In the genomic region with DNA sequence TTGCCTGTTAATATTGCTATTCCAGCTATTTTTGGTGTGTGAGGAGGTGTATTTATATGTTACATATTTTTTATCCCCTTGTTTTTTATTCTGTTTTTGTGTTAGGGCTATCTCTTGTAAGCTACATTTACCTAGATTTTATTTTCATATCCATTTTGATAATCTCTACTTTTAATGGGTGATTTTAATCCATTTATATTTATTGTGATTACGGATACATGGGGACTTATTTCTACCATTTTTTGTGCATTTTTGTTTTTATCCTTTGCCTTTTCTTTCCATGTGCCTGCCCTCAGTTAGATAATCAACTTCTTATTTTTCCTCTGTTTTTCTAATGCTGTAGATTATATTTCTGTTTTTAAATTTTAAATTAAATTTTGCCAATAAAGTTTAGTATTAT, we compare ENCODE assay signal across 28 cellular contexts.
"Had no signal": no experiment of that assay in that cellular context is flagged by ENCODE, and none has a peak within 500 bp of the region (broad histone marks: within the 10 kb centered on the region; RNA-seq: fewer than 3 reads in every experiment).

No MANE protein-coding gene starts in this region.

- H3K27me3 ChIP-seq: stomach, suprapubic skin, testis, thyroid gland, tibial artery, tibial nerve, transverse colon, upper lobe of left lung, upper lobe of right lung, uterus had no signal

- H3K36me3 Mint-ChIP-seq: stimulated activated effector memory CD8-positive, alpha-beta T cell treated with anti-CD3 and anti-CD28 coated beads, Interleukin-12 subunit alpha, Interleukin-12 subunit beta, amount 100 ng/mL, for 72 hours had no signal

- ATAC-seq: stimulated activated effector memory CD8-positive, alpha-beta T cell treated with anti-CD3 and anti-CD28 coated beads, Interleukin-12 subunit alpha, Interleukin-12 subunit beta, amount 100 ng/mL, for 72 hours; stimulated activated memory B cell treated with anti-CD40 and anti-IgM and Interleukin-4, amounts not matched to agents 10 μg/mL and 1 μg/mL and 100 μg/mL, for 72 hours; stimulated activated naive B cell treated with anti-CD40 and anti-IgM and Interleukin-4, amounts not matched to agents 10 μg/mL and 1 μg/mL and 100 μg/mL, for 72 hours; stimulated activated naive CD8-positive, alpha-beta T cell treated with anti-CD3 and anti-CD28 coated beads, Interleukin-15, amount 100 ng/mL, for 72 hours; stimulated activated naive CD8-positive, alpha-beta T cell treated with anti-CD3 and anti-CD28 coated beads, Interleukin-15, Interleukin-2, amounts not matched to agents 100 U/mL and 50 U/mL, for 24 hours; upper lobe of right lung had no signal

- H3K4me3 ChIP-seq: stomach, suprapubic skin, testis, thoracic aorta, thyroid gland, tibial artery, tibial nerve, transverse colon, upper lobe of left lung, upper lobe of right lung, uterus had no signal

- DNase-seq: stimulated activated CD4-positive, alpha-beta T cell treated with anti-CD3 and anti-CD28 coated beads, Interleukin-2, amount 100 ng/mL, for 48 hours; stimulated activated CD4-positive, alpha-beta T cell treated with anti-CD3 and anti-CD28 coated beads, Interleukin-4, amount 100 ng/mL, for 1 hour; stimulated activated CD4-positive, alpha-beta T cell treated with anti-CD3 and anti-CD28 coated beads, Interleukin-4, amount 100 ng/mL, for 24 hours; stimulated activated CD4-positive, alpha-beta T cell treated with anti-CD3 and anti-CD28 coated beads, Interleukin-4, amount 100 ng/mL, for 4 hours; stimulated activated CD8-positive, alpha-beta memory T cell treated with anti-CD3 and anti-CD28 coated beads, Interleukin-4, amount 100 ng/mL, for 48 hours; stimulated activated naive B cell treated with anti-CD40 and anti-IgM and Interleukin-4, amounts not matched to agents 10 μg/mL and 1 μg/mL and 100 μg/mL, for 72 hours; stimulated activated naive CD4-positive, alpha-beta T cell; stimulated activated naive CD4-positive, alpha-beta T cell treated with Interleukin-2 at 50 U/mL for 16 hours; stimulated activated naive CD8-positive, alpha-beta T cell treated with anti-CD3 and anti-CD28 coated beads, Interleukin-15, amount 100 ng/mL, for 72 hours; stimulated activated naive CD8-positive, alpha-beta T cell treated with anti-CD3 and anti-CD28 coated beads, Interleukin-15, Interleukin-2, amounts not matched to agents 100 U/mL and 50 U/mL, for 24 hours; stomach; substantia nigra; testis; thyroid gland; tibial artery; transverse colon; trophoblast cell; upper lobe of left lung; upper lobe of right lung; uterus had no signal

- H3K27me3 Mint-ChIP-seq: stimulated activated memory B cell treated with anti-CD40 and anti-IgM and Interleukin-4, amounts not matched to agents 10 μg/mL and 1 μg/mL and 100 μg/mL, for 72 hours; stimulated activated naive B cell treated with anti-CD40 and anti-IgM and Interleukin-4, amounts not matched to agents 10 μg/mL and 1 μg/mL and 100 μg/mL, for 72 hours; stimulated activated naive CD8-positive, alpha-beta T cell treated with anti-CD3 and anti-CD28 coated beads, Interleukin-15, amount 100 ng/mL, for 72 hours; stimulated activated naive CD8-positive, alpha-beta T cell treated with anti-CD3 and anti-CD28 coated beads, Interleukin-15, Interleukin-2, amounts not matched to agents 100 ng/mL and 50 ng/mL, for 24 hours; type B pancreatic cell had no signal

- H3K4me3 Mint-ChIP-seq: stimulated activated effector memory CD8-positive, alpha-beta T cell treated with anti-CD3 and anti-CD28 coated beads, Interleukin-12 subunit alpha, Interleukin-12 subunit beta, amount 100 ng/mL, for 72 hours; stimulated activated memory B cell treated with anti-CD40 and anti-IgM and Interleukin-4, amounts not matched to agents 10 μg/mL and 1 μg/mL and 100 μg/mL, for 72 hours; stimulated activated naive B cell treated with anti-CD40 and anti-IgM and Interleukin-4, amounts not matched to agents 10 μg/mL and 1 μg/mL and 100 μg/mL, for 72 hours; stimulated activated naive CD8-positive, alpha-beta T cell treated with anti-CD3 and anti-CD28 coated beads, Interleukin-15, amount 100 ng/mL, for 72 hours; stimulated activated naive CD8-positive, alpha-beta T cell treated with anti-CD3 and anti-CD28 coated beads, Interleukin-15, Interleukin-2, amounts not matched to agents 100 ng/mL and 50 ng/mL, for 24 hours; type B pancreatic cell had no signal

- H3K9me3 Mint-ChIP-seq: stimulated activated naive B cell treated with anti-CD40 and anti-IgM and Interleukin-4, amounts not matched to agents 10 μg/mL and 1 μg/mL and 100 μg/mL, for 72 hours; stimulated activated naive CD8-positive, alpha-beta T cell treated with anti-CD3 and anti-CD28 coated beads, Interleukin-15, Interleukin-2, amounts not matched to agents 100 ng/mL and 50 ng/mL, for 24 hours; type B pancreatic cell had no signal

- H3K9me3 ChIP-seq: suprapubic skin, testis, thoracic aorta, thyroid gland, transverse colon, upper lobe of left lung had no signal

- H3K4me1 ChIP-seq: upper lobe of left lung had no signal

- H3K27ac Mint-ChIP-seq: stimulated activated effector memory CD8-positive, alpha-beta T cell treated with anti-CD3 and anti-CD28 coated beads, Interleukin-12 subunit alpha, Interleukin-12 subunit beta, amount 100 ng/mL, for 72 hours; stimulated activated memory B cell treated with anti-CD40 and anti-IgM and Interleukin-4, amounts not matched to agents 10 μg/mL and 1 μg/mL and 100 μg/mL, for 72 hours; stimulated activated naive B cell treated with anti-CD40 and anti-IgM and Interleukin-4, amounts not matched to agents 10 μg/mL and 1 μg/mL and 100 μg/mL, for 72 hours; stimulated activated naive CD8-positive, alpha-beta T cell treated with anti-CD3 and anti-CD28 coated beads, Interleukin-15, amount 100 ng/mL, for 72 hours; stimulated activated naive CD8-positive, alpha-beta T cell treated with anti-CD3 and anti-CD28 coated beads, Interleukin-15, Interleukin-2, amounts not matched to agents 100 ng/mL and 50 ng/mL, for 24 hours; type B pancreatic cell had no signal

- H3K27ac ChIP-seq: stomach, suprapubic skin, testis, thoracic aorta, thyroid gland, tibial artery, tibial nerve, transverse colon, upper lobe of left lung, upper lobe of right lung, uterus had no signal

- FAIRE-seq: urothelium cell line had no signal

- H3K36me3 ChIP-seq: thoracic aorta, thyroid gland, uterus had no signal
